8 cellular contexts compared by ENCODE assay signal in genomic region chr9:137672907-137673791, GRCh38. TPM values are rescaled to one million over a fixed set of nuclear protein-coding genes. Genes with fewer than 3 reads are reported as not detected.
DNase-seq lines count a peak whose midpoint lies in the region; ATAC-seq and TF ChIP-seq lines count a peak whose summit lies in the region.

No MANE protein-coding gene starts in this region.

- H3K4me2 ChIP-seq in PC-3 (ENCODE audit: low read length), result no peak overlapping the region

- in situ Hi-C loops in gastrocnemius medialis (cut with MboI; ENCODE audit: low sequenced_read_pairs in 4 of 4), result no loop called here

- TF ChIP-seq CTCF in PC-3 (conservative IDR thresholded peaks at IDR 0.05; ENCODE audit: low read depth, low read length) (peak; percentile 79), adrenal gland (IDR thresholded peaks at IDR 0.05) (peak; percentile 78 to 90 (median 83)), gastrocnemius medialis (IDR thresholded peaks at IDR 0.05 in 4 of 5, conservative IDR thresholded peaks at IDR 0.05 in 1 of 5) (peak; percentile 67 to 86 (median 77))

- BruUV-seq in PC-3 (replicated peaks; lab: Mats Ljungman, UMichigan), result no TSS peak

- H3K4me3 ChIP-seq in PC-3 (ENCODE audit: low read length) (no peak overlapping the region), adrenal gland (no peak overlapping the region), right cardiac atrium (ENCODE audit: low read length) (no peak overlapping the region), gastrocnemius medialis (no peak overlapping the region)

- H3K9me2 ChIP-seq in PC-3 (replicated peaks; ENCODE audit: low read length), result no peaks in the 10 kb centered on the region

- H3K27ac ChIP-seq in PC-3 (ENCODE audit: low read length), result no peak overlapping the region
- peak overlapping the region in 3 of 5 donors; percentile 29 to 67 (median 59) for H3K27ac ChIP-seq in adrenal gland
- H3K27ac ChIP-seq in right cardiac atrium (ENCODE audit: low read length), result no peak overlapping the region
- H3K27ac ChIP-seq in gastrocnemius medialis, result peak overlapping the region in 3 of 4 donors; percentile 4 to 60 (median 8)

- H3F3A ChIP-seq in PC-3 (ENCODE audit: low read length, unreplicated experiment), result no peaks in the 10 kb centered on the region

- H3K27me3 ChIP-seq in PC-3 (ENCODE audit: low read length) (no peaks in the 10 kb centered on the region), adrenal gland (no peaks in the 10 kb centered on the region), right cardiac atrium (ENCODE audit: control insufficient read depth, insufficient read depth) (no peaks in the 10 kb centered on the region), gastrocnemius medialis (no peaks in the 10 kb centered on the region)

- no peaks in the 10 kb centered on the region; the same call in 1 of the 2 replicates for H3K36me3 ChIP-seq in PC-3 (ENCODE audit: low read depth, low read length)
- no peaks in the 10 kb centered on the region for H3K36me3 ChIP-seq in adrenal gland (replicated peaks in 1 of 2)
- H3K36me3 ChIP-seq in gastrocnemius medialis, result no peaks in the 10 kb centered on the region

- POLR2A ChIA-PET in PC-3 (lab: Charles Lee; ENCODE audit: unreplicated experiment), result interaction anchor here (0.6 kb wide), 1 partner anchor 88 kb away, joined by 3 read pairs; no protein-coding TSS in a partner anchor

- H2AFZ ChIP-seq in PC-3 (ENCODE audit: low read length), result no peak overlapping the region

- intact Hi-C loops in PC-3 (cut with micrococcal nuclease), result no loop called here
- intact Hi-C loops in adrenal gland (cut with DNase I), result loop anchor here in 1 of 2 donors (10.0 kb wide), 1 partner anchor 92 kb away; no protein-coding TSS in a partner anchor
- intact Hi-C loops in right cardiac atrium (cut with DNase I), result no loop called here
- intact Hi-C loops in gastrocnemius medialis (cut with DNase I; ENCODE audit: low total_unique reads), result loop anchor here (5.0 kb wide), 1 partner anchor 89 kb away; no protein-coding TSS in a partner anchor

- no peaks in the 10 kb centered on the region; the same call in 1 of the 2 replicates for H3K4me1 ChIP-seq in PC-3 (ENCODE audit: insufficient read depth, low read length)
- H3K4me1 ChIP-seq in adrenal gland (replicated peaks in 1 of 2), result peaks cover 33 to 49% of the 10 kb centered on the region in 2 donors
- H3K4me1 ChIP-seq in right cardiac atrium (ENCODE audit: control insufficient read depth, insufficient read depth, low read length), result peaks cover 11% of the 10 kb centered on the region
- peaks cover 29 to 52% of the 10 kb centered on the region in 2 donors for H3K4me1 ChIP-seq in gastrocnemius medialis

- no peak overlapping the region for H3K9ac ChIP-seq in PC-3 (ENCODE audit: low read length)

- 19 to 29% (median 28%) methylated on average over 10 to 13 of the region's 13 CpGs for WGBS in adrenal gland, 4 donors
- 38% methylated on average over 13 of the region's 13 CpGs for WGBS in right cardiac atrium

- CTCF ChIA-PET in PC-3 (lab: Charles Lee), result interaction anchor here (0.6 kb wide), 2 partner anchors 13 to 40 kb away, joined by 3 read pairs; no protein-coding TSS in a partner anchor

- H3K79me2 ChIP-seq in PC-3 (ENCODE audit: low read length), result peaks cover 44% of the 10 kb centered on the region

- peak; percentile 51 for ATAC-seq in GM19468 (IDR thresholded peaks at IDR 0.05; ENCODE audit: extremely low read depth, unreplicated experiment)
- peak; percentile 76 for ATAC-seq in PC-3
- peak; percentile 30 to 45 for ATAC-seq in right cardiac atrium
- ATAC-seq in gastrocnemius medialis, result peak; percentile 61 to 63
- no peak for ATAC-seq in GM18505 (IDR thresholded peaks at IDR 0.05; ENCODE audit: unreplicated experiment)

- H4K20me1 ChIP-seq in PC-3 (ENCODE audit: low read length), result no peaks in the 10 kb centered on the region; the same call in 1 of the 2 replicates

- DNase-seq in DMS53 treated with DMSO at 0.1 percent for 48 hours (lab: John Stamatoyannopoulos, UW; ENCODE audit: unreplicated experiment) (peak; percentile 68), HuH-7.5 (ENCODE audit: low spot score) (peak; percentile 82), PC-3 (peak; percentile 70), adrenal gland (peak in 6 of 7 donors; percentile 52 to 80 (median 70)), right cardiac atrium (peak in 2 of 3 donors; percentile 65 to 67), gastrocnemius medialis (peak in 1 of 2 donors; percentile 28)

- H3K9me3 ChIP-seq in PC-3 (ENCODE audit: low read length) (no peaks in the 10 kb centered on the region), adrenal gland (replicated peaks in 1 of 3) (no peaks in the 10 kb centered on the region), right cardiac atrium (ENCODE audit: control insufficient read depth, low read length) (no peaks in the 10 kb centered on the region), gastrocnemius medialis (no peaks in the 10 kb centered on the region)

- TF ChIP-seq POLR2A in adrenal gland (IDR thresholded peaks at IDR 0.05) (no peak), gastrocnemius medialis (IDR thresholded peaks at IDR 0.05) (no peak), GM18505 (IDR thresholded peaks at IDR 0.05; ENCODE audit: borderline replicate concordance, extremely low read depth, insufficient read depth, insufficient read length) (no peak)

RNA-seq across cellular contexts. Expression of gene EHMT1, which starts 54.3 kb away (rescaled TPM):
- 42.8 and 76.3 TPM in 2 replicates for total RNA-seq in PC-3 (2014; rRNA removed)
- 100 to 1,000 TPM in 2 of 8 donors, 10 to 100 TPM in 6; 46.1 to 171 (median 73.8) TPM for total RNA-seq in adrenal gland
- 100 to 1,000 TPM in 1 of 3 donors, 10 to 100 TPM in 2; 42.0 to 107 (median 75.2) TPM for polyA plus RNA-seq in adrenal gland
- 10 to 100 TPM; 34.8 to 38.6 (median 37.1) TPM for total RNA-seq in right cardiac atrium
- polyA plus RNA-seq in right cardiac atrium, result 23.3 TPM
- 10 to 100 TPM; 38.6 to 77.8 (median 54.3) TPM for total RNA-seq in gastrocnemius medialis

Comparison
In these comparisons a context has a peak if more than half of its experiments do, and no peak if none do; other contexts are left out.
1. H3K27ac ChIP-seq: peak in adrenal gland (3 of 5) and gastrocnemius medialis (3 of 4); none in PC-3 (single experiment) and right cardiac atrium (single experiment).
2. Peak in every context shown above with its lines, with median percentiles within 50 percentile points of each other: CTCF ChIP-seq.